8 cellular contexts compared by ENCODE assay signal in the genomic region with DNA sequence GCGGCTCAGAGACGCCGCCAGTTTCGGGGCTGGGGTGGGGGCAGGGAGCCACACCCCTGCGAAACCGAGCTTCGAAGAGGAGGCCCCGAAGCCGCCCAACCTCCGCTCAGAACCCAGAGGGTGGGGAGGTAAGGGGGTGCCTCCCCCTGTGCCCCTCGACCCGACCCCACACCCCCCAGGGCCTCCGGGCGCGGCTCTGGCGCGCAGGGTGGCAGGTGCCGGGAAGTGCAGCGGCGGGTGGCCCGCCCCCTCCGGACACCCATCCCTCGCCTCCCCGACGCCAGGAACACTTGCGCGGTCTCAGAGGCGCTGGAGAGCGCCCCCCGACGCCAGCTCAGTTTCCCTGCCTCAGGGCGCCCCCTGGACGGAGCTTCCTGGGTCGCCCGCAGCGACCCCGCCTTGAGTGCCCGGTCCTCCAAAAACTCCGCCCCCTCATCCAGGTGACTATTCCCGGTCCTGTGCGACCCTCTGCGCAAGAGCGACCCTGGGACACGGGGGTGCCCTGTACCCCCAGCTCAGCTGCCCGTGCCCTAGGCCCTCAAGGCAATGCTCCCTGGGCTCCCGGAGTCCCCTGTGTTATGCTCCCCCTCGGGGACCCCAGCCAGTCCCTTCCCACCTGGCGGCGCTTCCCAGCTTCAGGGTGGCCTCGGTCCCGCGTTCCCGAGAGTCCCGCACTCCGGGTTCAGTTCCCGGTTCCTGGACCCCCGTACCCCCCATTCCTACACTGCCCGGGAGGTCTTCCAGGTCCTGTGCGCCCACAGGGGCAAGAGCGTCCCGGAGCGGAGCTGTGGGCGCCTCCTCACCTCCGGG. TPM values are rescaled to one million over a fixed set of nuclear protein-coding genes. Genes with fewer than 3 reads are reported as not detected.
A peak's percentile ranks its signal among the peaks of the same experiment; 100 is the strongest.
DNase-seq lines count a peak whose midpoint lies in the region; ATAC-seq and TF ChIP-seq lines count a peak whose summit lies in the region.

No MANE protein-coding gene starts in this region.

- peaks cover 0 to 36% of the 10 kb centered on the region in 2 donors for H3K4me1 ChIP-seq in left lung

- TF ChIP-seq CTCF in LNCAP (IDR thresholded peaks at IDR 0.05) (peak; percentile 37), MCF 10A (IDR thresholded peaks at IDR 0.05; ENCODE audit: unreplicated experiment) (peak; percentile 12), left lung (IDR thresholded peaks at IDR 0.05) (no peak), type B pancreatic cell (conservative IDR thresholded peaks at IDR 0.05) (peak; percentile 33)

- DNase-seq in DMS153 (lab: John Stamatoyannopoulos, UW) = peak; percentile 29
- peak; percentile 61 for DNase-seq in MCF 10A (ENCODE audit: unreplicated experiment)
- peak; percentile 68 to 86 for DNase-seq in left lung
- no peak for DNase-seq in type B pancreatic cell (ENCODE audit: extremely low spot score, unreplicated experiment)
- DNase-seq in anterior cingulate cortex (lab: John Stamatoyannopoulos, UW) = no peak
- no peak for DNase-seq in NCI-H2107 (lab: John Stamatoyannopoulos, UW)

- POLR2A ChIA-PET in MCF 10A (lab: Yijun Ruan, JAX) = interaction anchor here (0.5 to 3.8 kb wide), 21 partner anchors 8 to 1802 kb away, joined by 3 to 45 read pairs (median 6); partner anchors contain the start of genes ANKS3, DNAAF8, GLYR1 and NUDT16L1

- TSS peak; percentile 46 for BruUV-seq in MCF 10A (replicated peaks; lab: Mats Ljungman, UMichigan)

- H3K9me3 Mint-ChIP-seq in MCF 10A (ENCODE audit: unreplicated experiment) = no peaks in the 10 kb centered on the region
- no peaks in the 10 kb centered on the region for H3K9me3 Mint-ChIP-seq in type B pancreatic cell

- H3K27ac Mint-ChIP-seq in MCF 10A (ENCODE audit: low read depth, unreplicated experiment) (no peak overlapping the region), type B pancreatic cell (peak overlapping the region; percentile 83)

- H3K4me1 Mint-ChIP-seq in MCF 10A (ENCODE audit: insufficient read depth, unreplicated experiment) (peaks cover 26% of the 10 kb centered on the region), type B pancreatic cell (ENCODE audit: unreplicated experiment) (peaks cover 9% of the 10 kb centered on the region)

- peak overlapping the region; percentile 48 to 53 for H3K27ac ChIP-seq in left lung

- no peaks in the 10 kb centered on the region for H3K36me3 ChIP-seq in left lung

- ATAC-seq in left lung (peak; percentile 65), GM19395 (IDR thresholded peaks at IDR 0.05; ENCODE audit: unreplicated experiment) (no peak)

- H3K9me3 ChIP-seq in left lung = no peaks in the 10 kb centered on the region

- CTCF ChIA-PET in MCF 10A (lab: Yijun Ruan, JAX) = interaction anchor here (0.6 to 4.3 kb wide), 18 partner anchors 8 to 202 kb away, joined by 3 to 33 read pairs (median 4); partner anchors contain the start of genes ANKS3 and DNAAF8

- H3K27me3 ChIP-seq in left lung = peaks cover 16 to 63% of the 10 kb centered on the region in 2 donors

- peaks cover 30% of the 10 kb centered on the region for H3K36me3 Mint-ChIP-seq in MCF 10A (ENCODE audit: insufficient read depth, unreplicated experiment)
- H3K36me3 Mint-ChIP-seq in type B pancreatic cell = peaks cover 3% of the 10 kb centered on the region

- peak overlapping the region; percentile 86 for H3K4me3 Mint-ChIP-seq in MCF 10A (ENCODE audit: unreplicated experiment)
- H3K4me3 Mint-ChIP-seq in type B pancreatic cell = peak overlapping the region; percentile 92

- intact Hi-C loops in MCF 10A (cut with micrococcal nuclease) (loop anchor here (10.0 kb wide), 1 partner anchor 52 kb away; no protein-coding TSS in a partner anchor), left lung (cut with DNase I) (no loop called here)

- peak overlapping the region; percentile 48 to 57 for H3K4me3 ChIP-seq in left lung

- H3K27me3 Mint-ChIP-seq in MCF 10A (ENCODE audit: insufficient read depth, unreplicated experiment) (no peaks in the 10 kb centered on the region), type B pancreatic cell (peaks cover 43% of the 10 kb centered on the region)

RNA-seq across cellular contexts. Expression of gene PPL, which starts 0.6 kb away (rescaled TPM):
- 49.1 and 50.1 TPM in 2 replicates for total RNA-seq in MCF 10A (2022)
- total RNA-seq in left lung = 10 to 100 TPM; 69.8 to 77.1 TPM
- total RNA-seq in type B pancreatic cell (ENCODE audit: low replicate concordance) = 142 and 428 TPM in 2 replicates

RNA-seq across cellular contexts. Expression of gene SEC14L5, which starts 21.7 kb away (rescaled TPM):
- total RNA-seq in MCF 10A (2022) = 0.22 TPM in 1 of 2 replicates, not detected in the other
- under 1 TPM; 0.52 to 0.76 TPM for total RNA-seq in left lung
- total RNA-seq in type B pancreatic cell (ENCODE audit: low replicate concordance) = 0.71 and 0.92 TPM in 2 replicates

Comparison
In these comparisons a context has a peak if more than half of its experiments do, and no peak if none do; other contexts are left out.
1. DNase-seq: peak in DMS153 (single experiment), MCF 10A (single experiment) and left lung (2 of 2); none in type B pancreatic cell (single experiment), anterior cingulate cortex (0 of 58) and NCI-H2107 (single experiment).
2. CTCF ChIP-seq: peak in LNCAP (single experiment), MCF 10A (single experiment) and type B pancreatic cell (single experiment); none in left lung (0 of 2).